Comparison of ENCODE assay signal across 8 cellular contexts in genomic region chr3:113746955-113747718, GRCh38. TPM values are rescaled to one million over a fixed set of nuclear protein-coding genes. Genes with fewer than 3 reads are reported as not detected.
DNase-seq lines count a peak whose midpoint lies in the region; ATAC-seq and TF ChIP-seq lines count a peak whose summit lies in the region.

ATP6V1A (plus strand) TSS chr3:113747035; CDS start chr3:113778754, 31,719 bp downstream.

- TF ChIP-seq POLR2A in gastrocnemius medialis (IDR thresholded peaks at IDR 0.05), result peak; percentile 45 to 48

- H3K4me1 ChIP-seq in hepatocyte (ENCODE audit: insufficient read depth) (peaks cover 29% of the 10 kb centered on the region), gastrocnemius medialis (peaks cover 46 to 56% of the 10 kb centered on the region in 2 donors)

- intact Hi-C loops in gastrocnemius medialis (cut with DNase I; ENCODE audit: low total_unique reads), result loop anchor here (1.0 to 5.0 kb wide), 8 partner anchors 50 to 1400 kb away; partner anchors contain the start of genes ATG3, CCDC191, QTRT2 and SLC35A5

- H2AFZ ChIP-seq in hepatocyte, result peak within 1 kb of the TSS; percentile 93

- in situ Hi-C loops in gastrocnemius medialis (cut with MboI; ENCODE audit: low sequenced_read_pairs in 4 of 4), result loop anchor here (5.0 to 25.0 kb wide), 5 partner anchors 50 to 315 kb away; partner anchors contain the start of genes SPICE1 (in 3 of the 4), CCDC191 (in 2 of the 4), QTRT2 (in 2 of the 4) and USF3 (in 1 of the 4)

- H3K9me2 ChIP-seq in hepatocyte (replicated peaks; ENCODE audit: insufficient read depth), result no peaks in the 10 kb centered on the region

- H3K27ac ChIP-seq in hepatocyte (peak within 1 kb of the TSS; percentile 96), gastrocnemius medialis (peak within 1 kb of the TSS; percentile 97 to 100 (median 98))

- no peak for TF ChIP-seq CTCF in hepatocyte (IDR thresholded peaks at IDR 0.05; ENCODE audit: poor library complexity)
- no peak for TF ChIP-seq CTCF in gastrocnemius medialis (IDR thresholded peaks at IDR 0.05 in 4 of 5, conservative IDR thresholded peaks at IDR 0.05 in 1 of 5)

- H4K20me1 ChIP-seq in hepatocyte (ENCODE audit: insufficient read depth, poor library complexity, severe bottlenecking), result peaks cover 20% of the 10 kb centered on the region

- peak within 1 kb of the TSS; percentile 71 for H3K4me2 ChIP-seq in hepatocyte

- WGBS in hepatocyte (ENCODE audit: low lambda C conversion rate, missing lambda C conversion rate), result 2% methylated on average over 28 of the region's 31 CpGs

- H3K27me3 ChIP-seq in hepatocyte (no peaks in the 10 kb centered on the region), gastrocnemius medialis (no peaks in the 10 kb centered on the region)

- no peaks in the 10 kb centered on the region for H3K9me3 ChIP-seq in hepatocyte (ENCODE audit: low read depth)
- H3K9me3 ChIP-seq in gastrocnemius medialis, result no peaks in the 10 kb centered on the region

- H3K4me3 ChIP-seq in hepatocyte (peak within 1 kb of the TSS; percentile 25), gastrocnemius medialis (peak within 1 kb of the TSS; percentile 87 to 97 (median 92))

- ATAC-seq in GM19351 (IDR thresholded peaks at IDR 0.05; ENCODE audit: unreplicated experiment) (peak; percentile 46), HG03520 (IDR thresholded peaks at IDR 0.05; ENCODE audit: unreplicated experiment) (peak; percentile 40), gastrocnemius medialis (peak; percentile 60 to 65)

- H3K79me2 ChIP-seq in hepatocyte, result peaks cover 75% of the 10 kb centered on the region

- no peaks in the 10 kb centered on the region for H3K36me3 ChIP-seq in hepatocyte (replicated peaks; ENCODE audit: insufficient read depth, low read depth)
- H3K36me3 ChIP-seq in gastrocnemius medialis, result no peaks in the 10 kb centered on the region

- DNase-seq in CMK (ENCODE audit: low read depth), result peak; percentile 29
- peak in 4 of 5 donors; percentile 64 to 76 (median 74) for DNase-seq in T-helper 1 cell
- peak; percentile 63 for DNase-seq in amniotic stem cell (lab: John Stamatoyannopoulos, UW)
- DNase-seq in hepatocyte (ENCODE audit: low spot score), result peak; percentile 81
- DNase-seq in gastrocnemius medialis, result peak; percentile 59 to 72
- no peak for DNase-seq in medulla oblongata (ENCODE audit: extremely low spot score)

RNA-seq across cellular contexts. Expression of gene ATP6V1A, which starts in this region (rescaled TPM):
- total RNA-seq in hepatocyte (81.7 and 87.2 TPM in 2 replicates), gastrocnemius medialis (10 to 100 TPM; 11.3 to 21.3 (median 15.0) TPM)
- 50.4 and 62.3 TPM in 2 replicates for polyA plus RNA-seq in hepatocyte
